8 cellular contexts compared by ENCODE assay signal in genomic region chr9:12723409-12724028, GRCh38. TPM values are rescaled to one million over a fixed set of nuclear protein-coding genes. Genes with fewer than 3 reads are reported as not detected.
DNase-seq lines count a peak whose midpoint lies in the region; ATAC-seq, FAIRE-seq and TF ChIP-seq lines count a peak whose summit lies in the region.

No MANE protein-coding gene starts in this region.

- ATAC-seq in pancreas (peak in 3 of 4 donors; percentile 40 to 62 (median 51)), HG03432 (IDR thresholded peaks at IDR 0.05; ENCODE audit: unreplicated experiment) (no peak), HG03108 (IDR thresholded peaks at IDR 0.05; ENCODE audit: unreplicated experiment) (no peak)

- H3K4me3 ChIP-seq in pancreas (no peak overlapping the region), ovary (no peak overlapping the region)

- WGBS in pancreas, 2 donors = 23 to 32% methylated on average over 5 of the region's 5 CpGs
- WGBS in ovary, 3 donors = 56 to 61% (median 57%) methylated on average over 5 of the region's 5 CpGs

- peaks cover 0 to 4% (median 0%) of the 10 kb centered on the region in 4 donors for H3K27me3 ChIP-seq in pancreas
- no peaks in the 10 kb centered on the region for H3K27me3 ChIP-seq in ovary

- intact Hi-C loops in pancreas (cut with DNase I) (loop anchor here in 2 of 3 donors (5.0 to 10.0 kb wide), 3 partner anchors 161 to 361 kb away; no protein-coding TSS in a partner anchor), ovary (cut with DNase I) (loop anchor here (5.0 to 10.0 kb wide), 3 partner anchors 161 to 361 kb away; no protein-coding TSS in a partner anchor)

- FAIRE-seq in pancreas (lab: Jason Lieb, UNC) = peak; percentile 65

- no peaks in the 10 kb centered on the region for H3K4me1 ChIP-seq in pancreas
- H3K4me1 ChIP-seq in ovary (ENCODE audit: insufficient read depth) = no peaks in the 10 kb centered on the region

- TF ChIP-seq CTCF in GM10248 (IDR thresholded peaks at IDR 0.05; ENCODE audit: control extremely low read depth, extremely low read depth, low read depth, missing control alignments) (peak; percentile 36), pancreas (IDR thresholded peaks at IDR 0.05) (peak in 2 of 4 donors; percentile 28 to 40), ovary (IDR thresholded peaks at IDR 0.05) (peak in 1 of 3 donors; percentile 32)

- TF ChIP-seq EP300 in ovary (IDR thresholded peaks at IDR 0.05) = no peak

- H3K27ac ChIP-seq in pancreas (no peak overlapping the region), ovary (no peak overlapping the region)

- DNase-seq in GM10248 (ENCODE audit: extremely low spot score) (no peak), NCI-H2196 (lab: John Stamatoyannopoulos, UW; ENCODE audit: unreplicated experiment) (peak; percentile 69), dedifferentiated amniotic fluid mesenchymal stem cell (ENCODE audit: extremely low spot score) (peak; percentile 65), pancreas (no peak), ovary (no peak), AG08396 (ENCODE audit: low spot score) (no peak)

- POLR2A ChIA-PET in GM10248 (lab: Yijun Ruan, JAX) = no interaction called here

- CTCF ChIA-PET in GM10248 (lab: Yijun Ruan, JAX) = interaction anchor here (0.9 to 4.1 kb wide), 8 partner anchors 10 to 366 kb away, joined by 3 to 23 read pairs (median 3); no protein-coding TSS in a partner anchor

- TF ChIP-seq POLR2A in ovary (IDR thresholded peaks at IDR 0.05) = no peak

- H3K36me3 ChIP-seq in pancreas = no peaks in the 10 kb centered on the region
- no peaks in the 10 kb centered on the region for H3K36me3 ChIP-seq in ovary

- H3K9me3 ChIP-seq in pancreas = no peaks in the 10 kb centered on the region
- H3K9me3 ChIP-seq in ovary = no peaks in the 10 kb centered on the region

RNA-seq across cellular contexts. Expression of gene TYRP1, which starts 30.3 kb away (rescaled TPM):
- total RNA-seq in pancreas = under 1 TPM in 1 of 6 donors, not detected in 5; 0.14 TPM
- polyA plus RNA-seq in pancreas = under 1 TPM in 1 of 2 donors, not detected in 1; 0.23 TPM
- total RNA-seq in ovary = not detected
- under 1 TPM; 0.02 to 0.22 TPM for polyA plus RNA-seq in ovary

RNA-seq across cellular contexts. Expression of gene LURAP1L, which starts 51.3 kb away (rescaled TPM):
- total RNA-seq in pancreas = 10 to 100 TPM in 5 of 6 donors, 1 to 10 TPM in 1; 6.5 to 21.1 (median 13.7) TPM
- polyA plus RNA-seq in pancreas = 10 to 100 TPM; 10.9 to 11.3 TPM
- total RNA-seq in ovary = 1 to 10 TPM; 1.7 to 5.1 (median 3.0) TPM
- polyA plus RNA-seq in ovary = 10 to 100 TPM in 1 of 2 donors, 1 to 10 TPM in 1; 5.9 to 10.8 TPM

Comparison
In these comparisons a context has a peak if more than half of its experiments do, and no peak if none do; other contexts are left out.
1. DNase-seq: peak in NCI-H2196 (single experiment) and dedifferentiated amniotic fluid mesenchymal stem cell (single experiment); none in GM10248 (single experiment), pancreas (0 of 6), ovary (0 of 5) and AG08396 (single experiment).
2. ATAC-seq: peak in pancreas (3 of 4); none in HG03432 (single experiment) and HG03108 (single experiment).